Comparison of ENCODE assay signal across 19 cellular contexts in the genomic region with DNA sequence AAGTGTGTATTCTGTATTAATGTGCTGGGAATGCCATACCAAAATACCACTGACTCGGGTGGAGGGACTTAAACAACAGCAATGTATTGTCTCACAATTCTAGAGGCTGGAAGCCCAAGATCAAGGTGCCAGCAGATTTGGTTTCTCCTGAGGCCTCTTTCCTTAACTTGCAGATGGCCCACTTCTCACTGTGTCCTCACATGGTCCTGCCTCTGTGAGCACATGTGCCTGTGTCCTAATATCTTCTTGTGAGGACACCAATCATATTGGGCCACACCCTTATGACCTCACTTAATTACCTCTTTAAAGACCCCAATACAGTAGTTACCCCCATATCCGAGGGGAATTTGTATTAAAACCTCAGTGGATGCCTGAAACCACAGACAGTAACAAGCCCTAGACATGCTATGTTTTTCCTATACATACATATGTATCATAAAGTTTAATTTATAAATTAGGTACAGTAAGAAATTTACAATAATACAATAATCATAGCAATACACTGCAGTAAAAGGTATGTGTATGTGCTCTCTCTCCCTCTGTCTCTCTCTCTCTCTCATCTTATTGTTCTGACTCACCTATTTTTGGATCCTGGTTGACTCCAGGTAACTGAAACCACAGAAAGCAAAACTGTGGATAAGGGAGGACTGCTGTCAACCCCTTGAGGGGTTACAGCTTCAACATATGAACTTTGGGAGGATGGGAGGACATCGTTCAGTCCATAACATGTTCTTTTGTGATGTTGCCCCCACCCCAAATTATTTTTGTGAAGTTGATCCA.
DNase-seq lines count a peak whose midpoint lies in the region; ATAC-seq, FAIRE-seq and TF ChIP-seq lines count a peak whose summit lies in the region.
"Had no signal": no experiment of that assay in that cellular context is flagged by ENCODE, and none has a peak within 500 bp of the region (broad histone marks: within the 10 kb centered on the region; RNA-seq: fewer than 3 reads in every experiment).

No MANE protein-coding gene starts in this region.

- POLR2A ChIA-PET in PC-3 (lab: Charles Lee; ENCODE audit: unreplicated experiment), result no interaction called here

- H3K27me3 Mint-ChIP-seq in astrocyte (ENCODE audit: low read depth, unreplicated experiment), result no peaks in the 10 kb centered on the region
- H3K27me3 Mint-ChIP-seq in immature natural killer cell (ENCODE audit: low read depth in 3 of 3), result peaks cover 2 to 3% (median 2%) of the 10 kb centered on the region in 3 donors

- H3K36me3 ChIP-seq in PC-3 (ENCODE audit: low read depth, low read length), result no peaks in the 10 kb centered on the region
- H3K36me3 ChIP-seq in astrocyte (ENCODE audit: insufficient read depth, low read length), result no peaks in the 10 kb centered on the region
- no peaks in the 10 kb centered on the region for H3K36me3 ChIP-seq in spleen

- H3K27ac ChIP-seq in PC-3 (ENCODE audit: low read length) (no peak overlapping the region; the same call in 1 of the 2 replicates), astrocyte (ENCODE audit: low read depth, low read length) (no peak overlapping the region), spleen (no peak overlapping the region)

- H3K4me1 Mint-ChIP-seq in astrocyte (ENCODE audit: low read depth, unreplicated experiment) (peaks cover 3% of the 10 kb centered on the region), immature natural killer cell (no peaks in the 10 kb centered on the region)
- H3K4me1 Mint-ChIP-seq: CD4-positive, alpha-beta memory T cell had no signal

- DNase-seq in PC-3 (peak; percentile 39), astrocyte (ENCODE audit: low read depth) (no peak), epithelial cell of esophagus (ENCODE audit: low read depth) (peak; percentile 44), kidney tubule cell (ENCODE audit: low spot score) (peak; percentile 8), NCI-H524 treated with DMSO at 0.1 percent for 48 hours (lab: John Stamatoyannopoulos, UW) (no peak), immature natural killer cell (no peak), spleen (no peak)
- DNase-seq: C1 segment of cervical spinal cord; Calu3; CD4-positive, alpha-beta memory T cell; COR-L47; DMS53; DMS79 treated with DMSO at 0.1 percent for 48 hours; GF-D8; H9 had no signal

- H3K27me3 ChIP-seq in PC-3 (ENCODE audit: low read length) (no peaks in the 10 kb centered on the region), astrocyte (ENCODE audit: insufficient read depth, low read length) (no peaks in the 10 kb centered on the region), spleen (replicated peaks in 1 of 7) (no peaks in the 10 kb centered on the region)

- no peak for ATAC-seq in PC-3
- ATAC-seq: GM23338, HCT116 had no signal

- FAIRE-seq in astrocyte (lab: Jason Lieb, UNC), result peak; percentile 9
- FAIRE-seq: GM12891, GM18507 had no signal

- WGBS in spleen, 5 donors, result 65 to 84% (median 77%) methylated on average over 3 of the region's 3 CpGs

- no peak overlapping the region for H3K27ac Mint-ChIP-seq in astrocyte (ENCODE audit: unreplicated experiment)
- H3K27ac Mint-ChIP-seq in immature natural killer cell, result no peak overlapping the region
- H3K27ac Mint-ChIP-seq: CD4-positive, alpha-beta memory T cell; GM23338; H9 had no signal

- H3K4me3 ChIP-seq in PC-3 (ENCODE audit: low read length) (no peak overlapping the region), astrocyte (ENCODE audit: insufficient read depth, low read depth, low read length) (no peak overlapping the region), epithelial cell of esophagus (ENCODE audit: low read length) (no peak overlapping the region), spleen (no peak overlapping the region)
- H3K4me3 ChIP-seq: GM23338 had no signal

- H3K9ac ChIP-seq in PC-3 (ENCODE audit: low read length), result no peak overlapping the region
- H3K9ac ChIP-seq in astrocyte (ENCODE audit: low read length), result no peak overlapping the region

- TF ChIP-seq CTCF in PC-3 (conservative IDR thresholded peaks at IDR 0.05; ENCODE audit: low read depth, low read length), result no peak
- TF ChIP-seq CTCF in astrocyte (IDR thresholded peaks at IDR 0.05; ENCODE audit: insufficient read depth, low read depth, low read length), result no peak
- no peak for TF ChIP-seq CTCF in epithelial cell of esophagus (IDR thresholded peaks at IDR 0.05; ENCODE audit: insufficient read depth, low read depth, low read length, missing control alignments)
- TF ChIP-seq CTCF in spleen (IDR thresholded peaks at IDR 0.05 in 8 of 11, conservative IDR thresholded peaks at IDR 0.05 in 3 of 11), result no peak

- no peak overlapping the region for H3K4me2 ChIP-seq in PC-3 (ENCODE audit: low read length)
- no peak overlapping the region for H3K4me2 ChIP-seq in astrocyte (ENCODE audit: low read length)
- H3K4me2 ChIP-seq: GM23338 had no signal

- no peaks in the 10 kb centered on the region for H3F3A ChIP-seq in PC-3 (ENCODE audit: low read length, unreplicated experiment)

- H3K36me3 Mint-ChIP-seq in astrocyte (ENCODE audit: low read depth, unreplicated experiment) (no peaks in the 10 kb centered on the region), immature natural killer cell (no peaks in the 10 kb centered on the region)
- H3K36me3 Mint-ChIP-seq: CD4-positive, alpha-beta memory T cell had no signal

- no TSS peak for BruUV-seq in PC-3 (replicated peaks; lab: Mats Ljungman, UMichigan)

- intact Hi-C loops in PC-3 (cut with micrococcal nuclease), result loop anchor here (5.0 to 10.0 kb wide), 2 partner anchors 133 to 500 kb away; no protein-coding TSS in a partner anchor
- intact Hi-C loops in spleen (cut with DNase I; ENCODE audit: low total_unique reads), result no loop called here

- H2AFZ ChIP-seq in PC-3 (ENCODE audit: low read length) (no peak overlapping the region), astrocyte (ENCODE audit: low read depth, low read length) (no peak overlapping the region)
- H2AFZ ChIP-seq: GM23338 had no signal

- no peaks in the 10 kb centered on the region for H3K9me2 ChIP-seq in PC-3 (replicated peaks; ENCODE audit: low read length)

- no peaks in the 10 kb centered on the region for H3K9me3 ChIP-seq in PC-3 (ENCODE audit: low read length)
- H3K9me3 ChIP-seq in astrocyte (ENCODE audit: insufficient read depth, low read depth, low read length), result no peaks in the 10 kb centered on the region
- no peaks in the 10 kb centered on the region for H3K9me3 ChIP-seq in spleen

- H3K4me1 ChIP-seq in PC-3 (ENCODE audit: insufficient read depth, low read length), result peaks cover 14% of the 10 kb centered on the region; the same call in 1 of the 2 replicates
- no peaks in the 10 kb centered on the region for H3K4me1 ChIP-seq in astrocyte (ENCODE audit: insufficient read depth, low read length)
- H3K4me1 ChIP-seq in spleen, result no peaks in the 10 kb centered on the region

- H4K20me1 ChIP-seq in PC-3 (ENCODE audit: low read length) (no peaks in the 10 kb centered on the region), astrocyte (ENCODE audit: insufficient read depth, low read length) (no peaks in the 10 kb centered on the region)

- TF ChIP-seq POLR2A in spleen (IDR thresholded peaks at IDR 0.05), result no peak

- CTCF ChIA-PET in PC-3 (lab: Charles Lee), result no interaction called here

- H3K4me3 Mint-ChIP-seq in astrocyte (ENCODE audit: unreplicated experiment), result no peak overlapping the region
- H3K4me3 Mint-ChIP-seq in immature natural killer cell, result no peak overlapping the region
- H3K4me3 Mint-ChIP-seq: CD4-positive, alpha-beta memory T cell; GM23338; H9 had no signal

- H3K9me3 Mint-ChIP-seq in astrocyte (ENCODE audit: unreplicated experiment) (peaks cover 8% of the 10 kb centered on the region), immature natural killer cell (no peaks in the 10 kb centered on the region)
- H3K9me3 Mint-ChIP-seq: GM23338 had no signal

- H3K79me2 ChIP-seq in PC-3 (ENCODE audit: low read length), result no peaks in the 10 kb centered on the region
- H3K79me2 ChIP-seq in astrocyte (ENCODE audit: insufficient read depth, low read length), result no peaks in the 10 kb centered on the region

Comparison
In these comparisons a context has a peak if more than half of its experiments do, and no peak if none do; other contexts are left out.
1. DNase-seq: peak in PC-3 (single experiment), epithelial cell of esophagus (single experiment) and kidney tubule cell (single experiment); none in astrocyte (single experiment), NCI-H524 treated with DMSO at 0.1 percent for 48 hours (single experiment), immature natural killer cell (0 of 3) and spleen (single experiment).